Comparison of ENCODE assay signal across 9 cellular contexts in genomic region chr21:46661627-46662366, GRCh38. TPM values are rescaled to one million over a fixed set of nuclear protein-coding genes. Genes with fewer than 3 reads are reported as not detected.
DNase-seq lines count a peak whose midpoint lies in the region; ATAC-seq and TF ChIP-seq lines count a peak whose summit lies in the region.
"Had no signal": no experiment of that assay in that cellular context is flagged by ENCODE, and none has a peak within 500 bp of the region (broad histone marks: within the 10 kb centered on the region; RNA-seq: fewer than 3 reads in every experiment).

No MANE protein-coding gene starts in this region.

- POLR2A ChIA-PET in AG04450 (lab: Yijun Ruan, JAX): interaction anchor here (0.5 kb wide), 1 partner anchor 437 kb away, joined by 3 read pairs; no protein-coding TSS in a partner anchor

- no peak for TF ChIP-seq EP300 in ovary (IDR thresholded peaks at IDR 0.05)

- DNase-seq in AG04450 (ENCODE audit: low read depth, low spot score): no peak
- DNase-seq in Jurkat, Clone E6-1 (ENCODE audit: low read depth, low spot score): no peak
- no peak for DNase-seq in fibroblast of the aortic adventitia (ENCODE audit: low read depth)
- DNase-seq in ovary: peak in 1 of 5 donors; percentile 49
- no peak for DNase-seq in HAP-1 (ENCODE audit: low spot score in 2 of 2)
- no peak for DNase-seq in T-helper 1 cell
- DNase-seq: cortex of kidney had no signal

- H3K27ac ChIP-seq in AG04450 (ENCODE audit: low read depth, low read length): no peak overlapping the region
- H3K27ac ChIP-seq in ovary: no peak overlapping the region

- in situ Hi-C loops in HAP-1 (cut with MboI; ENCODE audit: low sequenced_read_pairs): no loop called here

- H3K27me3 ChIP-seq in AG04450 (ENCODE audit: control insufficient read depth, insufficient read depth, low read length) (no peaks in the 10 kb centered on the region), ovary (no peaks in the 10 kb centered on the region), HAP-1 (ENCODE audit: low read depth) (no peaks in the 10 kb centered on the region)

- H3K36me3 ChIP-seq in ovary: no peaks in the 10 kb centered on the region
- H3K36me3 ChIP-seq in HAP-1 (replicated peaks): peaks cover 3% of the 10 kb centered on the region

- intact Hi-C loops in ovary (cut with DNase I): no loop called here

- H3K4me1 ChIP-seq in ovary (ENCODE audit: insufficient read depth): no peaks in the 10 kb centered on the region
- H3K4me1 ChIP-seq in HAP-1: no peaks in the 10 kb centered on the region

- H3K4me3 ChIP-seq in AG04450 (ENCODE audit: low read depth, low read length) (peak overlapping the region; percentile 29), fibroblast of the aortic adventitia (ENCODE audit: low read depth, low read length) (peak overlapping the region; percentile 14), ovary (peak overlapping the region; percentile 14), HAP-1 (no peak overlapping the region)
- H3K4me3 ChIP-seq in Jurkat, Clone E6-1 (ENCODE audit: low read length): peak overlapping the region; percentile 27

- H3K9me3 ChIP-seq in AG04450 (ENCODE audit: control insufficient read depth, insufficient read depth, low read length): no peaks in the 10 kb centered on the region
- H3K9me3 ChIP-seq in ovary: no peaks in the 10 kb centered on the region
- no peaks in the 10 kb centered on the region for H3K9me3 ChIP-seq in HAP-1

- no peak for TF ChIP-seq CTCF in AG04450 (IDR thresholded peaks at IDR 0.05; ENCODE audit: low read depth, low read length)
- no peak for TF ChIP-seq CTCF in fibroblast of the aortic adventitia (IDR thresholded peaks at IDR 0.05; ENCODE audit: insufficient read depth, low read length)
- no peak for TF ChIP-seq CTCF in ovary (IDR thresholded peaks at IDR 0.05)

- no peak for TF ChIP-seq POLR2A in ovary (IDR thresholded peaks at IDR 0.05)

- 45 to 59% (median 50%) methylated on average over 43 to 62 of the region's 62 CpGs for WGBS in ovary, 3 donors

- ATAC-seq in HG02610 (IDR thresholded peaks at IDR 0.05; ENCODE audit: unreplicated experiment): no peak
- no peak for ATAC-seq in GM19455 (IDR thresholded peaks at IDR 0.05; ENCODE audit: unreplicated experiment)

- CTCF ChIA-PET in AG04450 (lab: Charles Lee): interaction anchor here (0.7 to 1.6 kb wide), 8 partner anchors 8 to 27 kb away, joined by 3 to 14 read pairs (median 6); partner anchors contain the start of gene PRMT2

RNA-seq across cellular contexts. Expression of gene PRMT2, which starts 26.3 kb away (rescaled TPM):
- polyA plus RNA-seq in AG04450 (2011; rRNA removed): 140 and 153 TPM in 2 replicates
- polyA minus RNA-seq in AG04450 (2011; rRNA and poly(A)+ RNA removed): 91.5 and 106 TPM in 2 replicates
- polyA plus RNA-seq in Jurkat, Clone E6-1 (2012; ENCODE audit: insufficient read depth, insufficient read length): 100 TPM
- total RNA-seq in fibroblast of the aortic adventitia (ENCODE audit: low replicate concordance): 96.6 and 338 TPM in 2 replicates
- 100 to 1,000 TPM in 2 of 7 donors, 10 to 100 TPM in 5; 62.6 to 125 (median 98.1) TPM for total RNA-seq in ovary
- polyA plus RNA-seq in ovary: 100 to 1,000 TPM in 1 of 2 donors, 10 to 100 TPM in 1; 80.9 to 124 TPM

RNA-seq across cellular contexts. Expression of gene S100B, which starts 56.9 kb away (rescaled TPM):
- polyA plus RNA-seq in AG04450 (2011; rRNA removed) (not detected in 2 replicates), ovary (10 to 100 TPM in 1 of 2 donors, 1 to 10 TPM in 1; 8.5 to 16.8 TPM)
- not detected in 2 replicates for polyA minus RNA-seq in AG04450 (2011; rRNA and poly(A)+ RNA removed)
- not detected for polyA plus RNA-seq in Jurkat, Clone E6-1 (2012; ENCODE audit: insufficient read depth, insufficient read length)
- total RNA-seq in fibroblast of the aortic adventitia (ENCODE audit: low replicate concordance) (1.1 and 1.2 TPM in 2 replicates), ovary (1 to 10 TPM in 5 of 7 donors, under 1 TPM in 2; 0.53 to 3.7 (median 2.3) TPM)
